ENCODE assay signal across 7 cellular contexts in genomic region chr3:65537109-65537508, GRCh38.
"Had no signal": no experiment of that assay in that cellular context is flagged by ENCODE, and none has a peak within 500 bp of the region (broad histone marks: within the 10 kb centered on the region; RNA-seq: fewer than 3 reads in every experiment).

No MANE protein-coding gene starts in this region.

- H2AFZ ChIP-seq: GM23338 had no signal

- H3K4me3 ChIP-seq: GM23338 had no signal

- DNase-seq: H7, HCEC 1CT, HFFc6, KG1 had no signal

- FAIRE-seq: HepG2, HTR-8/SVneo had no signal

- ATAC-seq: GM23338, HepG2 had no signal
